20 cellular contexts compared by ENCODE assay signal in genomic region chrX:133637765-133638164, GRCh38.
DNase-seq lines count a peak whose midpoint lies in the region; FAIRE-seq and TF ChIP-seq lines count a peak whose summit lies in the region.
"Had no signal": no experiment of that assay in that cellular context is flagged by ENCODE, and none has a peak within 500 bp of the region (broad histone marks: within the 10 kb centered on the region; RNA-seq: fewer than 3 reads in every experiment).

No MANE protein-coding gene starts in this region.

- no peak overlapping the region for H2BK5ac ChIP-seq in trophoblast cell (ENCODE audit: low read depth, low read length, poor library complexity)

- CTCF ChIA-PET in mammary epithelial cell (lab: Charles Lee; ENCODE audit: low non-redundant PET), result no interaction called here

- no peak overlapping the region for H2AFZ ChIP-seq in mammary epithelial cell (ENCODE audit: low read depth, low read length)
- no peak overlapping the region for H2AFZ ChIP-seq in trophoblast cell (ENCODE audit: insufficient read depth, low read length, poor library complexity)

- H3K4ac ChIP-seq in trophoblast cell (ENCODE audit: low read depth, low read length), result no peak overlapping the region

- in situ Hi-C loops in mammary epithelial cell (cut with MboI; ENCODE audit: low sequenced_read_pairs in 2 of 2), result no loop called here

- H3K79me2 ChIP-seq in mammary epithelial cell (ENCODE audit: insufficient read depth, low read length) (no peaks in the 10 kb centered on the region), trophoblast cell (ENCODE audit: control insufficient read depth, insufficient read depth, low read length, poor library complexity) (no peaks in the 10 kb centered on the region)

- dilution Hi-C loops in mammary epithelial cell (cut with HindIII; ENCODE audit: low sequenced_read_pairs), result no loop called here

- no peak overlapping the region for H2AK5ac ChIP-seq in trophoblast cell (ENCODE audit: low read length)

- no TSS peak for BruUV-seq in mammary epithelial cell (replicated peaks; lab: Mats Ljungman, UMichigan)

- H4K91ac ChIP-seq in trophoblast cell (ENCODE audit: low read depth, low read length), result no peak overlapping the region

- no peak for TF ChIP-seq EP300 in tibial nerve (IDR thresholded peaks at IDR 0.05)

- H3K36me3 ChIP-seq in mammary epithelial cell (ENCODE audit: insufficient read depth, low read length) (no peaks in the 10 kb centered on the region), breast epithelium (no peaks in the 10 kb centered on the region), SJSA1 (no peaks in the 10 kb centered on the region), kidney (ENCODE audit: control insufficient read depth in 1 of 2, insufficient read depth in 2 of 2, low read length in 2 of 2) (no peaks in the 10 kb centered on the region), trophoblast cell (ENCODE audit: control insufficient read depth in 1 of 2, insufficient read depth in 2 of 2, low read length in 2 of 2) (no peaks in the 10 kb centered on the region), tibial nerve (no peaks in the 10 kb centered on the region), small intestine (ENCODE audit: control insufficient read depth in 2 of 2, insufficient read depth in 2 of 2, low read length in 2 of 2) (no peaks in the 10 kb centered on the region)

- no peak overlapping the region for H3K18ac ChIP-seq in trophoblast cell (ENCODE audit: low read length)

- H3K4me2 ChIP-seq in mammary epithelial cell (ENCODE audit: insufficient read depth, low read depth, low read length) (peak overlapping the region; percentile 5), trophoblast cell (ENCODE audit: low read length) (no peak overlapping the region)
- H3K4me2 ChIP-seq: A549 had no signal

- H3K27ac ChIP-seq in mammary epithelial cell (ENCODE audit: insufficient read depth, low read depth, low read length) (no peak overlapping the region), breast epithelium (no peak overlapping the region), SJSA1 (peak overlapping the region; percentile 30), kidney (ENCODE audit: low read depth in 2 of 2, low read length in 2 of 2) (no peak overlapping the region), trophoblast cell (ENCODE audit: low read depth, low read length) (no peak overlapping the region), tibial nerve (no peak overlapping the region), small intestine (ENCODE audit: low read depth in 1 of 2, low read length in 1 of 2) (no peak overlapping the region)
- H3K27ac ChIP-seq: 22Rv1, A549, C4-2B, HL-60 had no signal

- H4K20me1 ChIP-seq in mammary epithelial cell (ENCODE audit: insufficient read depth, low read length), result no peaks in the 10 kb centered on the region

- H3K27me3 ChIP-seq in mammary epithelial cell (ENCODE audit: insufficient read depth, low read length), result no peaks in the 10 kb centered on the region
- H3K27me3 ChIP-seq in breast epithelium, result peaks cover 0 to 38% of the 10 kb centered on the region in 2 donors
- H3K27me3 ChIP-seq in SJSA1 (replicated peaks), result no peaks in the 10 kb centered on the region
- no peaks in the 10 kb centered on the region for H3K27me3 ChIP-seq in trophoblast cell (ENCODE audit: insufficient read depth, low read length)
- peaks cover 0 to 20% of the 10 kb centered on the region in 2 donors for H3K27me3 ChIP-seq in tibial nerve
- H3K27me3 ChIP-seq in small intestine (ENCODE audit: control insufficient read depth in 2 of 2, insufficient read depth in 2 of 2, low read length in 2 of 2), result no peaks in the 10 kb centered on the region

- DNase-seq in mammary epithelial cell (no peak), breast epithelium (ENCODE audit: low spot score in 2 of 2) (no peak), SJSA1 (ENCODE audit: low read depth in 1 of 2, low spot score in 2 of 2) (no peak), kidney (peak; percentile 20), trophoblast cell (peak; percentile 35 to 52), tibial nerve (ENCODE audit: low spot score in 2 of 2) (no peak), small intestine (no peak), SW 1271 (lab: John Stamatoyannopoulos, UW) (no peak)
- DNase-seq: AML-193; Caco-2; CD4-positive, alpha-beta T cell; DMS79 treated with DMSO at 0.1 percent for 48 hours; GF-D8; GOT3; H7; HFFc6 had no signal

- no peak overlapping the region for H3K4me3 ChIP-seq in mammary epithelial cell (replicated peaks in 1 of 3; ENCODE audit: insufficient read depth in 1 of 3, low read depth in 2 of 3, low read length in 3 of 3)
- no peak overlapping the region for H3K4me3 ChIP-seq in breast epithelium
- H3K4me3 ChIP-seq in SJSA1, result no peak overlapping the region
- no peak overlapping the region for H3K4me3 ChIP-seq in kidney (ENCODE audit: low read length in 2 of 2)
- no peak overlapping the region for H3K4me3 ChIP-seq in trophoblast cell (ENCODE audit: low read depth, low read length)
- no peak overlapping the region for H3K4me3 ChIP-seq in tibial nerve
- H3K4me3 ChIP-seq in small intestine (ENCODE audit: low read depth in 1 of 2, low read length in 2 of 2), result no peak overlapping the region
- H3K4me3 ChIP-seq: A549 had no signal

- TF ChIP-seq POLR2A in breast epithelium (IDR thresholded peaks at IDR 0.05) (no peak), tibial nerve (IDR thresholded peaks at IDR 0.05) (no peak)

- H3K4me1 ChIP-seq in mammary epithelial cell (ENCODE audit: insufficient read depth, low read length) (peaks cover 17% of the 10 kb centered on the region), breast epithelium (no peaks in the 10 kb centered on the region), SJSA1 (replicated peaks) (peaks cover 62% of the 10 kb centered on the region), kidney (ENCODE audit: control insufficient read depth in 1 of 2, insufficient read depth in 1 of 2, low read depth in 1 of 2, low read length in 2 of 2) (peaks cover 0 to 13% of the 10 kb centered on the region in 2 donors), trophoblast cell (ENCODE audit: control insufficient read depth in 1 of 2, insufficient read depth in 2 of 2, low read length in 2 of 2) (peaks cover 0 to 6% of the 10 kb centered on the region in 2 experiments), tibial nerve (peaks cover 0 to 15% (median 0%) of the 10 kb centered on the region in 4 donors), small intestine (ENCODE audit: control insufficient read depth in 2 of 2, insufficient read depth in 1 of 2, low read depth in 1 of 2, low read length in 1 of 2) (no peaks in the 10 kb centered on the region)
- H3K4me1 ChIP-seq: A549, Caco-2 had no signal

- H3K9ac ChIP-seq in mammary epithelial cell (ENCODE audit: insufficient read depth, low read length) (no peak overlapping the region), kidney (ENCODE audit: low read length in 2 of 2) (no peak overlapping the region), trophoblast cell (ENCODE audit: low read length) (no peak overlapping the region)

- FAIRE-seq in kidney (lab: Jason Lieb, UNC) (no peak), small intestine (lab: Jason Lieb, UNC) (no peak)
- FAIRE-seq: A549 had no signal

- H4K8ac ChIP-seq in trophoblast cell (ENCODE audit: low read depth, low read length), result no peak overlapping the region

- TF ChIP-seq CTCF in mammary epithelial cell (conservative IDR thresholded peaks at IDR 0.05 in 1 of 2, IDR thresholded peaks at IDR 0.05 in 1 of 2; ENCODE audit: extremely low read depth in 1 of 2, insufficient read depth in 1 of 2, low read depth in 1 of 2, low read length in 2 of 2) (no peak), breast epithelium (IDR thresholded peaks at IDR 0.05) (no peak), kidney (IDR thresholded peaks at IDR 0.05; ENCODE audit: borderline replicate concordance, extremely low read depth, insufficient read depth) (no peak), tibial nerve (IDR thresholded peaks at IDR 0.05) (no peak)

- H3K9me3 ChIP-seq in mammary epithelial cell (replicated peaks; ENCODE audit: insufficient read depth, low read length) (no peaks in the 10 kb centered on the region), breast epithelium (no peaks in the 10 kb centered on the region), SJSA1 (replicated peaks) (no peaks in the 10 kb centered on the region), kidney (ENCODE audit: control insufficient read depth in 1 of 2, low read length in 2 of 2) (no peaks in the 10 kb centered on the region), trophoblast cell (ENCODE audit: insufficient read depth, low read depth, low read length) (no peaks in the 10 kb centered on the region), tibial nerve (no peaks in the 10 kb centered on the region), small intestine (ENCODE audit: control insufficient read depth, low read depth) (no peaks in the 10 kb centered on the region)
- H3K9me3 ChIP-seq: A549, Caco-2 had no signal

- H4K12ac ChIP-seq in trophoblast cell (ENCODE audit: low read depth, low read length), result no peak overlapping the region

- no peak overlapping the region for H2BK120ac ChIP-seq in trophoblast cell (ENCODE audit: insufficient read depth, low read length, poor library complexity)

- 61% methylated on average over 5 of the region's 5 CpGs for WGBS in mammary epithelial cell (ENCODE audit: low coverage, missing lambda C conversion rate)
- no CpG with 5 or more reads among the region's 5 CpGs for WGBS in trophoblast cell (ENCODE audit: extremely low coverage, insufficient coverage, insufficient read length)
- WGBS in tibial nerve, 2 donors, result 76 to 86% methylated on average over 5 of the region's 5 CpGs
- 77 to 90% (median 87%) methylated on average over 5 of the region's 5 CpGs for WGBS in small intestine, 3 donors

- H2BK12ac ChIP-seq in trophoblast cell (ENCODE audit: low read length), result no peak overlapping the region

- H3K14ac ChIP-seq in trophoblast cell (ENCODE audit: low read length), result no peak overlapping the region

- intact Hi-C loops in mammary epithelial cell (cut with micrococcal nuclease), result no loop called here
- intact Hi-C loops in breast epithelium (cut with DNase I; ENCODE audit: low total_unique reads), result no loop called here
- intact Hi-C loops in kidney (cut with DNase I), result no loop called here

- H3K79me1 ChIP-seq in trophoblast cell (ENCODE audit: low read length), result peaks cover 2% of the 10 kb centered on the region

- no peak overlapping the region for H3K23ac ChIP-seq in trophoblast cell (ENCODE audit: low read length)

Comparison
In these comparisons a context has a peak if more than half of its experiments do, and no peak if none do; other contexts are left out.
1. DNase-seq: peak in kidney (single experiment) and trophoblast cell (2 of 2); none in mammary epithelial cell (single experiment), breast epithelium (0 of 2), SJSA1 (0 of 2), tibial nerve (0 of 2), small intestine (single experiment) and SW 1271 (0 of 2).